In genomic region chr2:178999476-178999875, GRCh38 we compare ENCODE assay signal across 30 cellular contexts.
"Had no signal": no experiment of that assay in that cellular context is flagged by ENCODE, and none has a peak within 500 bp of the region (broad histone marks: within the 10 kb centered on the region; RNA-seq: fewer than 3 reads in every experiment).

No MANE protein-coding gene starts in this region.

- H3K27me3 ChIP-seq: esophagus squamous epithelium, ovary, sigmoid colon, spleen, suprapubic skin, transverse colon, upper lobe of right lung, uterus had no signal

- H3K4me3 Mint-ChIP-seq: effector memory CD8-positive, alpha-beta T cell; immature natural killer cell; mesothelial cell of epicardium; natural killer cell; stimulated activated naive CD8-positive, alpha-beta T cell treated with anti-CD3 and anti-CD28 coated beads, Interleukin-15, amount 100 ng/mL, for 72 hours had no signal

- ATAC-seq: effector memory CD8-positive, alpha-beta T cell; left ventricle myocardium superior; lower lobe of right lung; mucosa of descending colon; natural killer cell; psoas muscle; right cardiac atrium; stimulated activated naive CD8-positive, alpha-beta T cell treated with anti-CD3 and anti-CD28 coated beads, Interleukin-15, amount 100 ng/mL, for 72 hours; upper lobe of right lung had no signal

- H3K27me3 Mint-ChIP-seq: effector memory CD8-positive, alpha-beta T cell; stimulated activated naive CD8-positive, alpha-beta T cell treated with anti-CD3 and anti-CD28 coated beads, Interleukin-15, amount 100 ng/mL, for 72 hours had no signal

- H3K4me3 ChIP-seq: esophagus squamous epithelium, lower lobe of right lung, mucosa of descending colon, ovary, psoas muscle, sigmoid colon, skin epidermis, spleen, suprapubic skin, transverse colon, upper lobe of right lung, uterus had no signal

- H3K36me3 ChIP-seq: esophagus squamous epithelium, lower lobe of right lung, ovary, sigmoid colon, spleen, suprapubic skin, transverse colon, upper lobe of right lung, uterus had no signal

- H3K27ac Mint-ChIP-seq: effector memory CD8-positive, alpha-beta T cell; immature natural killer cell; mesothelial cell of epicardium; natural killer cell; stimulated activated naive CD8-positive, alpha-beta T cell treated with anti-CD3 and anti-CD28 coated beads, Interleukin-15, amount 100 ng/mL, for 72 hours had no signal

- H3K4me1 Mint-ChIP-seq: mesothelial cell of epicardium, natural killer cell had no signal

- FAIRE-seq: endometrium had no signal

- H3K9me3 ChIP-seq: esophagus squamous epithelium, lower lobe of right lung, mucosa of descending colon, ovary, psoas muscle, sigmoid colon, suprapubic skin, transverse colon, upper lobe of right lung, uterus had no signal

- H3K27ac ChIP-seq: esophagus squamous epithelium, lower lobe of right lung, ovary, psoas muscle, sigmoid colon, skin epidermis, suprapubic skin, transverse colon, upper lobe of right lung, uterus had no signal

- H3K36me3 Mint-ChIP-seq: immature natural killer cell, natural killer cell had no signal

- H3K4me1 ChIP-seq: esophagus squamous epithelium, lower lobe of right lung, psoas muscle, sigmoid colon, suprapubic skin, transverse colon, upper lobe of right lung, uterus had no signal

- DNase-seq: cortex of kidney; effector memory CD8-positive, alpha-beta T cell; erythroblast; esophagus squamous epithelium; foreskin melanocyte; hypothalamus; immature natural killer cell; islet precursor cell; kidney glomerular epithelial cell; left ventricle myocardium superior; lower lobe of right lung; mucosa of descending colon; natural killer cell; occipital lobe; ovary; posterior cingulate gyrus; psoas muscle; right cardiac atrium; sigmoid colon; spleen; stimulated activated CD4-positive, alpha-beta T cell treated with anti-CD3 and anti-CD28 coated beads, Interleukin-2, amount 100 ng/mL, for 48 hours; stimulated activated naive CD4-positive, alpha-beta T cell; stimulated activated naive CD8-positive, alpha-beta T cell treated with anti-CD3 and anti-CD28 coated beads, Interleukin-15, amount 100 ng/mL, for 72 hours; transverse colon; upper lobe of right lung; uterus had no signal
